Comparison of ENCODE assay signal across 7 cellular contexts in the genomic region with DNA sequence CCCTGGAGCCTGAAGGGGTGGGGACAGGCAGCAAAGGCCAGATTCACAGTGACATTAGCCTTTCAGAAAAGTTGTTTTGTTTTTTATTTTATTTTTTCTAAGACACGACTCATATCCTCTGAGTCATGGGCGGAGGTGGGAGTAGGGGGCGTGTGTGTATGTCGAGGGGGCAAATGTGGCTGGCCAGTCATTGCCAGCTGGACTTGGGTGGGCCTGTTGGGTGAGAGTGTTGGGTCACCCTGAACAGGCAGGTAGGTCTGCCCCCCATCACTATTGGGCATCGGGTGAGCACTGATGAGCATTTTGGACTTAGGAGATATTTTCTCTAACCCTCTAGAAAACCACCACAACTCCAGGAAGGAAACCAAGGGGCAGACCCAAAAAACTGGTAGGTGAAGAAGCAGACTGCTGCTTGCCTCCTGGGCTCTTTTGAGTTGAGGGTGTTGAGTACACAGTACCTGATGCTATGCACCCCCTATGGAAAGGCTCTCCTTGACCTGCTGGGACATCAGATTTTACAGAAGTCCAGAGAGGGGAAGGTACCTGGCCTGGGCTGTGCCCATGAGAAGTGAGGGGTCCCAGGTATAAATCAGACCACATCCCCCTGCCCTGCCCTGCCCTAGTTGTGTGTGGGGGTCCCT. TPM values are rescaled to one million over a fixed set of nuclear protein-coding genes. Genes with fewer than 3 reads are reported as not detected.
A peak's percentile ranks its signal among the peaks of the same experiment; 100 is the strongest.
DNase-seq lines count a peak whose midpoint lies in the region; ATAC-seq and TF ChIP-seq lines count a peak whose summit lies in the region.

No MANE protein-coding gene starts in this region.

- POLR2A ChIA-PET in PC-3 (lab: Charles Lee; ENCODE audit: unreplicated experiment), result interaction anchor here (0.6 to 0.7 kb wide), 4 partner anchors 47 to 1126 kb away, joined by 3 to 19 read pairs (median 5); no protein-coding TSS in a partner anchor

- 14 to 20% methylated on average over 5 of the region's 5 CpGs for WGBS in GM23248 (ENCODE audit: low coverage in 1 of 2, low lambda C conversion rate in 2 of 2, missing lambda C conversion rate in 2 of 2), 2 experiments

- ATAC-seq in PC-3, result peak; percentile 3
- no peak for ATAC-seq in GM19455 (IDR thresholded peaks at IDR 0.05; ENCODE audit: unreplicated experiment)

- DNase-seq in GM23248 (peak; percentile 69), PC-3 (peak; percentile 67), dermis blood vessel endothelial cell (peak; percentile 76), renal cortical epithelial cell (ENCODE audit: low read depth) (peak; percentile 41), glomerular visceral epithelial cell (ENCODE audit: extremely low spot score) (no peak), HuH-7.5 (ENCODE audit: low spot score) (no peak)

- H3K4me1 ChIP-seq in GM23248 (ENCODE audit: insufficient read depth) (peaks cover 50% of the 10 kb centered on the region), PC-3 (ENCODE audit: insufficient read depth, low read length) (peaks cover 96% of the 10 kb centered on the region)

- H2AFZ ChIP-seq in GM23248 (no peak overlapping the region; the same call in 1 of the 2 replicates), PC-3 (ENCODE audit: low read length) (no peak overlapping the region)

- peaks cover 6% of the 10 kb centered on the region; the same call in 1 of the 2 replicates for H3K36me3 ChIP-seq in GM23248 (ENCODE audit: low read depth)
- H3K36me3 ChIP-seq in PC-3 (ENCODE audit: low read depth, low read length), result peaks cover 57% of the 10 kb centered on the region

- H3K9me3 ChIP-seq in GM23248 (ENCODE audit: low read depth) (no peaks in the 10 kb centered on the region), PC-3 (ENCODE audit: low read length) (no peaks in the 10 kb centered on the region)

- H3F3A ChIP-seq in GM23248 (ENCODE audit: insufficient read depth), result peaks cover 33% of the 10 kb centered on the region
- peaks cover 38% of the 10 kb centered on the region for H3F3A ChIP-seq in PC-3 (ENCODE audit: low read length, unreplicated experiment)

- in situ Hi-C loops in GM23248 (cut with MboI), result no loop called here

- H3K27me3 ChIP-seq in GM23248 (replicated peaks; ENCODE audit: insufficient read depth) (no peaks in the 10 kb centered on the region), PC-3 (ENCODE audit: low read length) (no peaks in the 10 kb centered on the region)

- CTCF ChIA-PET in PC-3 (lab: Charles Lee), result no interaction called here

- intact Hi-C loops in PC-3 (cut with micrococcal nuclease), result no loop called here

- H3K79me2 ChIP-seq in GM23248 (ENCODE audit: insufficient read depth) (peaks cover 33% of the 10 kb centered on the region), PC-3 (ENCODE audit: low read length) (peaks cover 49% of the 10 kb centered on the region)

- no peaks in the 10 kb centered on the region for H4K20me1 ChIP-seq in GM23248 (ENCODE audit: insufficient read depth)
- peaks cover 47% of the 10 kb centered on the region for H4K20me1 ChIP-seq in PC-3 (ENCODE audit: low read length)

- no TSS peak for BruUV-seq in PC-3 (replicated peaks; lab: Mats Ljungman, UMichigan)

- H3K9me2 ChIP-seq in GM23248 (ENCODE audit: insufficient read depth), result no peaks in the 10 kb centered on the region
- no peaks in the 10 kb centered on the region for H3K9me2 ChIP-seq in PC-3 (replicated peaks; ENCODE audit: low read length)

- peak overlapping the region; percentile 82 for H3K27ac ChIP-seq in GM23248
- peak overlapping the region; percentile 96 for H3K27ac ChIP-seq in PC-3 (ENCODE audit: low read length)

- H3K4me2 ChIP-seq in GM23248 (ENCODE audit: unreplicated experiment) (peak overlapping the region; percentile 48), PC-3 (ENCODE audit: low read length) (peak overlapping the region; percentile 99)

- no peak for TF ChIP-seq CTCF in PC-3 (conservative IDR thresholded peaks at IDR 0.05; ENCODE audit: low read depth, low read length)

- H3K4me3 ChIP-seq in GM23248 (no peak overlapping the region), PC-3 (ENCODE audit: low read length) (peak overlapping the region; percentile 94)

- H3K9ac ChIP-seq in GM23248, result peak overlapping the region; percentile 31
- H3K9ac ChIP-seq in PC-3 (ENCODE audit: low read length), result peak overlapping the region; percentile 74

RNA-seq across cellular contexts. Expression of a gene that starts 5.6 kb away (rescaled TPM):
- total RNA-seq in GM23248 (2014; rRNA removed; shearing (Covaris generic)), result 27.6 and 35.1 TPM in 2 replicates
- polyA plus RNA-seq in GM23248 (2016; fragmentation: Nextera tagmentation; extraction: Ambion mirVana), result 55.1 and 58.3 TPM in 2 replicates
- total RNA-seq in PC-3 (2014; rRNA removed) (25.8 and 26.8 TPM in 2 replicates), dermis blood vessel endothelial cell (16.4 and 24.3 TPM in 2 replicates), renal cortical epithelial cell (9.9 and 30.6 TPM in 2 replicates)

RNA-seq across cellular contexts. Expression of a gene that starts 6.6 kb away (rescaled TPM):
- 197 and 243 TPM in 2 replicates for total RNA-seq in GM23248 (2014; rRNA removed; shearing (Covaris generic))
- polyA plus RNA-seq in GM23248 (2016; fragmentation: Nextera tagmentation; extraction: Ambion mirVana), result 332 and 351 TPM in 2 replicates
- 1,115 and 1,441 TPM in 2 replicates for total RNA-seq in PC-3 (2014; rRNA removed)
- total RNA-seq in dermis blood vessel endothelial cell, result 46.5 and 229 TPM in 2 replicates
- total RNA-seq in renal cortical epithelial cell, result 41.1 and 177 TPM in 2 replicates

Comparison
In these comparisons a context has a peak if more than half of its experiments do, and no peak if none do; other contexts are left out.
1. DNase-seq: peak in GM23248 (single experiment), PC-3 (single experiment), dermis blood vessel endothelial cell (single experiment) and renal cortical epithelial cell (single experiment); none in glomerular visceral epithelial cell (single experiment) and HuH-7.5 (single experiment).